Comparison of ENCODE assay signal across 8 cellular contexts in the genomic region with DNA sequence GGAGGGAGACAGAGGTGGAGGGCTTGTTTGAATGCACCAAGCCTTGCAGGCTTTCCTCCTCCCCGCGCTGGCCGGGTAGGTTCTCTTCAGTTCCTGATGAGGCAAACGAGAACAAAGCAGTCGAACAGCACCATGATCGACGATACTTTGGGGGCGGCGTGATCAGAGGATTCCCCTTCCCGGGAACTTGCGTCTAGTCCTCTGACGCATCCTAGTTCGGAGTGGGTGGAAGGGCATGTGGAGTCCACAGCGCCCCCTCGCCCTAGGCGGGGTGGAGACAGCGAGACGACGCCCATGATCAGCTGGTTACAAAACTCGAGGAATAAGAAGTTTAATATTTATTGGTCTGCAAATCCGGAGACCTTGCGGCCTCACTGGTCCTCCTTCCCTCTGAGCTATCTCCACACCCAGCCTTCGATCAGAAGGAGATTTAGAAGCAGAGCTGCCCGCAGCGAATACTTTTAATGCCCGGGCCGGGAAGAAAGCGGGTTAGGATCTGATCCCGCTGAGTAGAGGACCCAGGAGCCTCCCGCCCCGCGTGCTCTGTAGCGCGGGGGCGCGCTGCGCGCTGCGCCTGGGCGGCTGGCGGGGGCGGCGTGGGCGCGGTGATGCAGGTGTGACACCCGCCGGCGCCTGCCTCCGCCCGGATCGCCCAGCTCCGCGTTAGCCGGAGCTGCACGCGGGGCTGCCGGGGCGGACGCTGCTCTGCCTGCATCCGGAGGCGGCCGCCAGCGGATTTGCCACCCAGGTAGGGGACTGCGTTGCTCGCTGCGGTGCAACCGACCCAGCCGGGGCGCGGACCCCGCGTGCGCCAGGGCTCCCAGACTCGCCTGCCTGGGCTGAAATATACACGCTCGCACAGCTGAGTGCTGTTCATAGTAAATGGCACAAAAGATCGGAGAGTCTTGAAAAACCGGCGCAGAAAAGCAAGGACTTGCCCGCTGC. TPM values are rescaled to one million over a fixed set of nuclear protein-coding genes. Genes with fewer than 3 reads are reported as not detected.
DNase-seq lines count a peak whose midpoint lies in the region; ATAC-seq and TF ChIP-seq lines count a peak whose summit lies in the region.

SV2B (plus strand) TSS at position 642 of the 945 bp plus-strand sequence. CDS start 126,007 bp downstream, outside the sequence.

- H3K79me2 ChIP-seq in DOHH2 (ENCODE audit: control insufficient read depth, low read length) = no peaks in the 10 kb centered on the region

- H3K36me3 Mint-ChIP-seq in activated T-helper 2 cell treated with anti-CD3 and anti-CD28 coated beads, Interferon-gamma antibody, Interleukin-2, Interleukin-4, amounts not matched to agents 10 μg/mL and 5 μg/mL and 100 μg/mL, durations not matched to agents 14 hours and 24 hours and 36 hours (ENCODE audit: low read depth) = no peaks in the 10 kb centered on the region

- DNase-seq in NCI-H69 (lab: John Stamatoyannopoulos, UW) (peak; percentile 86), foreskin keratinocyte (peak in 1 of 2 donors; percentile 26), tibial artery (peak in 1 of 2 donors; percentile 29)
- DNase-seq in activated T-helper 2 cell treated with anti-CD3 and anti-CD28 coated beads, Interferon-gamma antibody, Interleukin-2, Interleukin-4, amounts not matched to agents 10 μg/mL and 5 μg/mL and 100 μg/mL, durations not matched to agents 14 hours and 24 hours and 36 hours (ENCODE audit: low spot score) = peak; percentile 43

- H3K9me3 ChIP-seq in DOHH2 (ENCODE audit: control insufficient read depth, insufficient read depth, low read length) = no peaks in the 10 kb centered on the region
- H3K9me3 ChIP-seq in HEK293 (ENCODE audit: control insufficient read depth, insufficient read depth, low read depth, low read length) = no peaks in the 10 kb centered on the region; the same call in 1 of the 2 replicates
- no peaks in the 10 kb centered on the region for H3K9me3 ChIP-seq in neutrophil
- H3K9me3 ChIP-seq in tibial artery = no peaks in the 10 kb centered on the region

- H3K4me3 Mint-ChIP-seq in activated T-helper 2 cell treated with anti-CD3 and anti-CD28 coated beads, Interferon-gamma antibody, Interleukin-2, Interleukin-4, amounts not matched to agents 10 μg/mL and 5 μg/mL and 100 μg/mL, durations not matched to agents 14 hours and 24 hours and 36 hours (ENCODE audit: low read depth) = peak within 1 kb of the TSS; percentile 80

- peak; percentile 13 for TF ChIP-seq CTCF in DOHH2 (IDR thresholded peaks at IDR 0.05; ENCODE audit: low read depth, low read length, poor library complexity, severe bottlenecking)
- peak; percentile 65; the same call in 1 of the 2 replicates for TF ChIP-seq CTCF in HEK293 (tag by site-specific recombination; IDR thresholded peaks at IDR 0.05)
- TF ChIP-seq CTCF in foreskin keratinocyte (conservative IDR thresholded peaks at IDR 0.05) = no peak
- no peak for TF ChIP-seq CTCF in neutrophil (IDR thresholded peaks at IDR 0.05)
- no peak for TF ChIP-seq CTCF in tibial artery (IDR thresholded peaks at IDR 0.05)

- CTCF ChIA-PET in HEK293 (lab: Yijun Ruan, JAX) = interaction anchor here (0.6 to 2.9 kb wide), 13 partner anchors 9 to 1332 kb away, joined by 3 to 7 read pairs (median 4); no protein-coding TSS in a partner anchor

- H3K4me2 ChIP-seq in DOHH2 (ENCODE audit: low read length) = no peak within 1 kb of the TSS

- H3K27me3 Mint-ChIP-seq in activated T-helper 2 cell treated with anti-CD3 and anti-CD28 coated beads, Interferon-gamma antibody, Interleukin-2, Interleukin-4, amounts not matched to agents 10 μg/mL and 5 μg/mL and 100 μg/mL, durations not matched to agents 14 hours and 24 hours and 36 hours (ENCODE audit: low read depth) = peaks cover 80% of the 10 kb centered on the region

- no peaks in the 10 kb centered on the region for H3K9me2 ChIP-seq in DOHH2 (replicated peaks; ENCODE audit: control insufficient read depth, low read length)

- no peaks in the 10 kb centered on the region for H3K4me1 ChIP-seq in DOHH2 (ENCODE audit: control insufficient read depth, low read length)
- H3K4me1 ChIP-seq in HEK293 (ENCODE audit: control insufficient read depth, insufficient read depth, low read length) = 0 out of 2 replicates have a peak, but pooled peaks cover 2% of the 10 kb centered on the region
- H3K4me1 ChIP-seq in foreskin keratinocyte = no peaks in the 10 kb centered on the region
- peaks cover 4 to 14% of the 10 kb centered on the region in 2 experiments for H3K4me1 ChIP-seq in neutrophil (ENCODE audit: control insufficient read depth in 1 of 2, insufficient read depth in 1 of 2, low read depth in 1 of 2, low read length in 1 of 2)
- H3K4me1 ChIP-seq in tibial artery = peaks cover 0 to 21% (median 12%) of the 10 kb centered on the region in 4 donors

- peaks cover 57% of the 10 kb centered on the region for H3K27me3 ChIP-seq in DOHH2 (ENCODE audit: control insufficient read depth, low read length)
- peaks cover 77% of the 10 kb centered on the region for H3K27me3 ChIP-seq in foreskin keratinocyte
- H3K27me3 ChIP-seq in neutrophil = peaks cover 100% of the 10 kb centered on the region
- H3K27me3 ChIP-seq in tibial artery = peaks cover 0 to 57% of the 10 kb centered on the region in 2 donors

- peaks cover 17% of the 10 kb centered on the region for H3K4me1 Mint-ChIP-seq in activated T-helper 2 cell treated with anti-CD3 and anti-CD28 coated beads, Interferon-gamma antibody, Interleukin-2, Interleukin-4, amounts not matched to agents 10 μg/mL and 5 μg/mL and 100 μg/mL, durations not matched to agents 14 hours and 24 hours and 36 hours (ENCODE audit: low read depth)

- no peak within 1 kb of the TSS for H3K4me3 ChIP-seq in DOHH2 (ENCODE audit: low read length)
- peak within 1 kb of the TSS; percentile 36 for H3K4me3 ChIP-seq in HEK293 (ENCODE audit: low read depth, low read length)
- H3K4me3 ChIP-seq in neutrophil (ENCODE audit: low read depth in 1 of 2, low read length in 1 of 2) = peak within 1 kb of the TSS; percentile 1 to 21
- peak within 1 kb of the TSS; percentile 34 to 46 for H3K4me3 ChIP-seq in tibial artery

- no peaks in the 10 kb centered on the region for H4K20me1 ChIP-seq in DOHH2 (ENCODE audit: control insufficient read depth, insufficient read depth, low read depth, low read length)

- H3K36me3 ChIP-seq in DOHH2 (ENCODE audit: control insufficient read depth, low read length) (no peaks in the 10 kb centered on the region), HEK293 (ENCODE audit: control insufficient read depth in 2 of 2, insufficient read depth in 1 of 2, low read length in 2 of 2) (no peaks in the 10 kb centered on the region), neutrophil (no peaks in the 10 kb centered on the region), tibial artery (no peaks in the 10 kb centered on the region)

- ATAC-seq in foreskin keratinocyte = peak; percentile 76
- no peak for ATAC-seq in HG02981 (IDR thresholded peaks at IDR 0.05; ENCODE audit: unreplicated experiment)

- no peak within 1 kb of the TSS for H3K27ac Mint-ChIP-seq in activated T-helper 2 cell treated with anti-CD3 and anti-CD28 coated beads, Interferon-gamma antibody, Interleukin-2, Interleukin-4, amounts not matched to agents 10 μg/mL and 5 μg/mL and 100 μg/mL, durations not matched to agents 14 hours and 24 hours and 36 hours

- POLR2A ChIA-PET in HEK293 (lab: Yijun Ruan, JAX) = interaction anchor here (0.6 kb wide), 2 partner anchors 916 to 1710 kb away, joined by 3 read pairs; no protein-coding TSS in a partner anchor

- intact Hi-C loops in activated T-helper 2 cell treated with anti-CD3 and anti-CD28 coated beads, Interferon-gamma antibody, Interleukin-2, Interleukin-4, amounts not matched to agents 10 μg/mL and 5 μg/mL and 100 μg/mL, durations not matched to agents 14 hours and 24 hours and 36 hours (cut with micrococcal nuclease) = no loop called here
- intact Hi-C loops in tibial artery (cut with DNase I; ENCODE audit: low total_unique reads) = no loop called here

- no peaks in the 10 kb centered on the region for H3F3A ChIP-seq in DOHH2 (ENCODE audit: control insufficient read depth, insufficient read depth)

- H3K27ac ChIP-seq in DOHH2 (ENCODE audit: low read depth, low read length) = no peak within 1 kb of the TSS
- H3K27ac ChIP-seq in HEK293 (ENCODE audit: extremely low read depth, low read depth, low read length) = no peak within 1 kb of the TSS; the same call in 1 of the 2 replicates
- no peak within 1 kb of the TSS for H3K27ac ChIP-seq in foreskin keratinocyte
- H3K27ac ChIP-seq in neutrophil = no peak within 1 kb of the TSS
- H3K27ac ChIP-seq in tibial artery = no peak within 1 kb of the TSS

- no peaks in the 10 kb centered on the region for H3K9me3 Mint-ChIP-seq in activated T-helper 2 cell treated with anti-CD3 and anti-CD28 coated beads, Interferon-gamma antibody, Interleukin-2, Interleukin-4, amounts not matched to agents 10 μg/mL and 5 μg/mL and 100 μg/mL, durations not matched to agents 14 hours and 24 hours and 36 hours

TF ChIP-seq in HEK293, 187 proteins besides CTCF, POLR2A, EP300 and RAD21 (continues in another document):
- no peak for TF ChIP-seq PRDM6 (tag by site-specific recombination; IDR thresholded peaks at IDR 0.05)
- TF ChIP-seq KLF16 (tag by site-specific recombination; IDR thresholded peaks at IDR 0.05) = peak; percentile 43; the same call in 1 of the 2 replicates
- TF ChIP-seq ZNF16 (tag by site-specific recombination; IDR thresholded peaks at IDR 0.05; ENCODE audit: low read depth) = no peak

RNA-seq across cellular contexts. Expression of gene SV2B, which starts in this region (rescaled TPM):
- 0.02 TPM in 2 replicates for total RNA-seq in activated T-helper 2 cell treated with anti-CD3 and anti-CD28 coated beads, Interferon-gamma antibody, Interleukin-2, Interleukin-4, amounts not matched to agents 10 μg/mL and 5 μg/mL and 100 μg/mL, durations not matched to agents 14 hours and 24 hours and 36 hours
- total RNA-seq in foreskin keratinocyte = not detected in 2 replicates
- not detected in 2 replicates for polyA plus RNA-seq in foreskin keratinocyte

Comparison
In these comparisons a context has a peak if more than half of its experiments do, and no peak if none do; other contexts are left out.
1. Peak in DNase-seq in activated T-helper 2 cell treated with anti-CD3 and anti-CD28 coated beads, Interferon-gamma antibody, Interleukin-2, Interleukin-4, amounts not matched to agents 10 μg/mL and 5 μg/mL and 100 μg/mL, durations not matched to agents 14 hours and 24 hours and 36 hours; RNA of the gene not detected or under 1 TPM.
2. Peak in ATAC-seq in foreskin keratinocyte; RNA of the gene not detected or under 1 TPM.
3. CTCF ChIP-seq: peak in DOHH2 (single experiment) and HEK293 (single experiment); none in foreskin keratinocyte (single experiment), neutrophil (single experiment) and tibial artery (0 of 2).